Comparison of ENCODE assay signal across 17 cellular contexts in genomic region chr14:34640826-34641225, GRCh38. TPM values are rescaled to one million over a fixed set of nuclear protein-coding genes. Genes with fewer than 3 reads are reported as not detected.
A peak's percentile ranks its signal among the peaks of the same experiment; 100 is the strongest.
DNase-seq lines count a peak whose midpoint lies in the region; ATAC-seq, FAIRE-seq and TF ChIP-seq lines count a peak whose summit lies in the region.
"Had no signal": no experiment of that assay in that cellular context is flagged by ENCODE, and none has a peak within 500 bp of the region (broad histone marks: within the 10 kb centered on the region; RNA-seq: fewer than 3 reads in every experiment).

No MANE protein-coding gene starts in this region.

- H3K9me3 ChIP-seq in HepG2 (ENCODE audit: low read length) = no peaks in the 10 kb centered on the region

- no peak for TF ChIP-seq RAD21 in HepG2 (CRISPR knock-in tag; IDR thresholded peaks at IDR 0.05)

- H3K9ac ChIP-seq in HepG2 (ENCODE audit: insufficient read depth, low read depth, low read length) = no peak overlapping the region

- peak overlapping the region; percentile 11 for H3K27ac Mint-ChIP-seq in dendritic cell treated with granulocyte-macrophage colony-stimulating factor and Interleukin-4, amounts not matched to agents 40 ng/mL and 50 ng/mL, for 4 days
- H3K27ac Mint-ChIP-seq in progenitor cell of endocrine pancreas = peak overlapping the region; percentile 12
- no peak overlapping the region for H3K27ac Mint-ChIP-seq in stimulated activated naive CD8-positive, alpha-beta T cell treated with anti-CD3 and anti-CD28 coated beads, Interleukin-15, amount 100 ng/mL, for 72 hours
- H3K27ac Mint-ChIP-seq: CD4-positive, alpha-beta T cell; GM23338; H9; HFFc6 had no signal

- H3K4me3 ChIP-seq in HepG2 (replicated peaks in 1 of 3; ENCODE audit: insufficient read depth in 1 of 3, low read depth in 2 of 3, low read length in 3 of 3) = no peak overlapping the region
- H3K4me3 ChIP-seq: GM23338 had no signal

- in situ Hi-C loops in HepG2 (cut with HindIII; ENCODE audit: extremely low pct_ligation_motif_present, low pct_unique_long_range_greater_than_20kb) = no loop called here

- POLR2A ChIA-PET in HEK293T (lab: Yijun Ruan, JAX) = interaction anchor here (1.8 kb wide), 1 partner anchor 10 kb away, joined by 7 read pairs; the partner anchor contains the start of gene SNX6
- POLR2A ChIA-PET in HepG2 (lab: Yijun Ruan, JAX) = no interaction called here

- BruUV-seq in HepG2 (replicated peaks; lab: Mats Ljungman, UMichigan) = no TSS peak

- 66% methylated on average over 1 of the region's 1 CpG for WGBS in HepG2 (ENCODE audit: low lambda C conversion rate)

- TF ChIP-seq CTCF in HepG2 (CRISPR knock-in tag; IDR thresholded peaks at IDR 0.05) = no peak
- TF ChIP-seq CTCF in progenitor cell of endocrine pancreas (IDR thresholded peaks at IDR 0.05; ENCODE audit: unreplicated experiment) = no peak

- no peaks in the 10 kb centered on the region for H3K9me3 Mint-ChIP-seq in dendritic cell treated with granulocyte-macrophage colony-stimulating factor and Interleukin-4, amounts not matched to agents 40 ng/mL and 50 ng/mL, for 4 days
- no peaks in the 10 kb centered on the region for H3K9me3 Mint-ChIP-seq in progenitor cell of endocrine pancreas (ENCODE audit: low read depth)
- no peaks in the 10 kb centered on the region for H3K9me3 Mint-ChIP-seq in stimulated activated naive CD8-positive, alpha-beta T cell treated with anti-CD3 and anti-CD28 coated beads, Interleukin-15, amount 100 ng/mL, for 72 hours
- H3K9me3 Mint-ChIP-seq: CD4-positive, alpha-beta T cell; GM23338; H9; HFFc6 had no signal

- H3K4me1 ChIP-seq in HepG2 (ENCODE audit: insufficient read depth, low read length) = no peaks in the 10 kb centered on the region

- no peak for TF ChIP-seq POLR2A in HepG2 (IDR thresholded peaks at IDR 0.05; ENCODE audit: insufficient read depth in 1 of 2, low read depth in 2 of 2, low read length in 2 of 2)

- H3K79me2 ChIP-seq in HepG2 (ENCODE audit: insufficient read depth, low read length) = no peaks in the 10 kb centered on the region

- no peak for TF ChIP-seq EP300 in HepG2 (IDR thresholded peaks at IDR 0.05; ENCODE audit: low read depth in 2 of 2, low read length in 2 of 2)
- TF ChIP-seq EP300 in HepG2 (CRISPR knock-in tag; IDR thresholded peaks at IDR 0.05; ENCODE audit: borderline replicate concordance) = no peak

- no peaks in the 10 kb centered on the region for H3K36me3 Mint-ChIP-seq in dendritic cell treated with granulocyte-macrophage colony-stimulating factor and Interleukin-4, amounts not matched to agents 40 ng/mL and 50 ng/mL, for 4 days (ENCODE audit: low read depth)
- no peaks in the 10 kb centered on the region for H3K36me3 Mint-ChIP-seq in progenitor cell of endocrine pancreas (ENCODE audit: insufficient read depth)

- H3K4me1 Mint-ChIP-seq in dendritic cell treated with granulocyte-macrophage colony-stimulating factor and Interleukin-4, amounts not matched to agents 40 ng/mL and 50 ng/mL, for 4 days (ENCODE audit: low read depth) = peaks cover 16% of the 10 kb centered on the region
- peaks cover 2% of the 10 kb centered on the region for H3K4me1 Mint-ChIP-seq in progenitor cell of endocrine pancreas (ENCODE audit: low read depth)
- H3K4me1 Mint-ChIP-seq in stimulated activated naive CD8-positive, alpha-beta T cell treated with anti-CD3 and anti-CD28 coated beads, Interleukin-15, amount 100 ng/mL, for 72 hours = no peaks in the 10 kb centered on the region
- H3K4me1 Mint-ChIP-seq: GM23338, H9 had no signal

- CTCF ChIA-PET in HEK293T (lab: Yijun Ruan, JAX) = no interaction called here
- CTCF ChIA-PET in HepG2 (lab: Yijun Ruan, JAX; ENCODE audit: low intra/inter-chr PET ratio, low total read pairs) = no interaction called here

- no peaks in the 10 kb centered on the region for H3K27me3 ChIP-seq in HepG2 (ENCODE audit: control insufficient read depth in 1 of 2, insufficient read depth in 2 of 2, low read length in 2 of 2)

- H3K27me3 Mint-ChIP-seq in dendritic cell treated with granulocyte-macrophage colony-stimulating factor and Interleukin-4, amounts not matched to agents 40 ng/mL and 50 ng/mL, for 4 days = no peaks in the 10 kb centered on the region
- no peaks in the 10 kb centered on the region for H3K27me3 Mint-ChIP-seq in progenitor cell of endocrine pancreas
- H3K27me3 Mint-ChIP-seq in stimulated activated naive CD8-positive, alpha-beta T cell treated with anti-CD3 and anti-CD28 coated beads, Interleukin-15, amount 100 ng/mL, for 72 hours = no peaks in the 10 kb centered on the region
- H3K27me3 Mint-ChIP-seq: CD4-positive, alpha-beta T cell had no signal

- no peak for FAIRE-seq in HepG2 (lab: Jason Lieb, UNC)
- FAIRE-seq: GM12891, HTR-8/SVneo had no signal

- no peak overlapping the region for H2AFZ ChIP-seq in HepG2 (ENCODE audit: low read length)
- H2AFZ ChIP-seq: GM23338 had no signal

- H3K4me2 ChIP-seq in HepG2 (ENCODE audit: low read depth, low read length) = no peak overlapping the region
- H3K4me2 ChIP-seq: GM23338 had no signal

- no peak overlapping the region for H3K27ac ChIP-seq in HepG2 (ENCODE audit: extremely low read length, insufficient read depth, low read length)

- intact Hi-C loops in dendritic cell treated with granulocyte-macrophage colony-stimulating factor and Interleukin-4, amounts not matched to agents 40 ng/mL and 50 ng/mL, for 4 days (cut with micrococcal nuclease) = no loop called here
- intact Hi-C loops in HepG2 (cut with micrococcal nuclease; ENCODE audit: unreplicated experiment) = no loop called here

- DNase-seq in HEK293T (ENCODE audit: extremely low spot score) = no peak
- no peak for DNase-seq in HepG2 (ENCODE audit: low spot score)
- no peak for DNase-seq in progenitor cell of endocrine pancreas (ENCODE audit: low spot score, unreplicated experiment)
- DNase-seq in DMS 273 (lab: John Stamatoyannopoulos, UW; ENCODE audit: unreplicated experiment) = no peak
- DNase-seq in stimulated activated naive CD8-positive, alpha-beta T cell treated with anti-CD3 and anti-CD28 coated beads, Interleukin-15, amount 100 ng/mL, for 72 hours = no peak
- DNase-seq: ACHN; C1 segment of cervical spinal cord; Calu3; CD4-positive, alpha-beta T cell; DMS79; H9; HFFc6 had no signal

- no peaks in the 10 kb centered on the region for H4K20me1 ChIP-seq in HepG2 (ENCODE audit: insufficient read depth, low read length)

- no peaks in the 10 kb centered on the region for H3K36me3 ChIP-seq in HepG2 (replicated peaks in 1 of 2; ENCODE audit: control insufficient read depth in 1 of 2, insufficient read depth in 2 of 2, low read length in 2 of 2)

- ATAC-seq in HepG2 = no peak
- no peak for ATAC-seq in HG02642 (IDR thresholded peaks at IDR 0.05; ENCODE audit: poor library complexity, unreplicated experiment)
- ATAC-seq in stimulated activated naive CD8-positive, alpha-beta T cell treated with anti-CD3 and anti-CD28 coated beads, Interleukin-15, amount 100 ng/mL, for 72 hours = no peak
- ATAC-seq: GM23338 had no signal

- no peak overlapping the region for H3K4me3 Mint-ChIP-seq in dendritic cell treated with granulocyte-macrophage colony-stimulating factor and Interleukin-4, amounts not matched to agents 40 ng/mL and 50 ng/mL, for 4 days
- no peak overlapping the region for H3K4me3 Mint-ChIP-seq in progenitor cell of endocrine pancreas (ENCODE audit: low read depth)
- no peak overlapping the region for H3K4me3 Mint-ChIP-seq in stimulated activated naive CD8-positive, alpha-beta T cell treated with anti-CD3 and anti-CD28 coated beads, Interleukin-15, amount 100 ng/mL, for 72 hours
- H3K4me3 Mint-ChIP-seq: CD4-positive, alpha-beta T cell; GM23338; H9; HFFc6 had no signal

TF ChIP-seq in HepG2, 621 proteins besides CTCF, POLR2A, EP300 and RAD21 (continues in another document):
- TF ChIP-seq EED (CRISPR knock-in tag; IDR thresholded peaks at IDR 0.05) = no peak
- TF ChIP-seq ZNF562 (CRISPR knock-in tag; IDR thresholded peaks at IDR 0.05; ENCODE audit: borderline replicate concordance) = no peak
- peak; percentile 46; the same call in 1 of the 2 replicates for TF ChIP-seq MAFF (IDR thresholded peaks at IDR 0.05; ENCODE audit: low read depth, low read length)
- TF ChIP-seq ZNF572 (CRISPR knock-in tag; IDR thresholded peaks at IDR 0.05) = no peak
- TF ChIP-seq TARDBP (CRISPR knock-in tag; IDR thresholded peaks at IDR 0.05) = no peak
- TF ChIP-seq THYN1 (CRISPR knock-in tag; IDR thresholded peaks at IDR 0.05; ENCODE audit: borderline replicate concordance, low read depth) = 0 out of 2 replicates have a peak, but pooled peaks have one; percentile 52
- no peak for TF ChIP-seq HDAC2 (CRISPR knock-in tag; IDR thresholded peaks at IDR 0.05)
- no peak for TF ChIP-seq TEAD2 (CRISPR knock-in tag; IDR thresholded peaks at IDR 0.05)

RNA-seq across cellular contexts. Expression of gene SNX6, which starts 10.9 kb away (rescaled TPM):
- total RNA-seq in HepG2 (2016; rRNA removed; fragmentation: Illumina TruSeq; extraction: Trizol) (169 and 318 TPM in 2 replicates), progenitor cell of endocrine pancreas (73.4 and 79.5 TPM in 2 replicates)
- total RNA-seq in HepG2 (2016; cell fraction: cytosol; rRNA removed; fragmentation: Illumina TruSeq; extraction: Trizol; ENCODE audit: low read depth) = 67.9 and 79.2 TPM in 2 replicates
- 184 and 327 TPM in 2 replicates for total RNA-seq in HepG2 (2016; cell fraction: insoluble cytoplasmic fraction; rRNA removed; fragmentation: Illumina TruSeq; extraction: Trizol)
- 78.6 and 93.2 TPM in 2 replicates for total RNA-seq in HepG2 (2016; cell fraction: membrane; rRNA removed; fragmentation: Illumina TruSeq; extraction: Trizol)
- 97.5 and 107 TPM in 2 replicates for total RNA-seq in HepG2 (2016; cell fraction: nucleus; rRNA removed; fragmentation: Illumina TruSeq; extraction: Trizol)
- 62.9 and 92.3 TPM in 2 replicates for polyA plus RNA-seq in HepG2 (2011; rRNA removed)
- 74.8 and 134 TPM in 2 replicates for polyA plus RNA-seq in HepG2 (2011; cell fraction: cytosol; rRNA removed)
- 34.5 and 35.1 TPM in 2 replicates for polyA plus RNA-seq in HepG2 (2011; cell fraction: nucleus; rRNA removed)
- polyA plus RNA-seq in HepG2 (2012) = 116 and 119 TPM in 2 replicates
- 18.7 and 19.1 TPM in 2 replicates for polyA plus RNA-seq in HepG2 (2016; cell fraction: cytosol; fragmentation: Illumina TruSeq; extraction: Trizol; ENCODE audit: low read depth)
- 235 and 273 TPM in 2 replicates for polyA plus RNA-seq in HepG2 (2016; cell fraction: insoluble cytoplasmic fraction; fragmentation: Illumina TruSeq; extraction: Trizol; ENCODE audit: low read depth)
- polyA plus RNA-seq in HepG2 (2016; cell fraction: membrane; fragmentation: Illumina TruSeq; extraction: Trizol; ENCODE audit: low read depth) = 37.8 and 44.2 TPM in 2 replicates
- 96.4 and 106 TPM in 2 replicates for polyA plus RNA-seq in HepG2 (2016; cell fraction: nucleus; fragmentation: Illumina TruSeq; extraction: Trizol; ENCODE audit: insufficient read depth, low read depth)
- 13.3 and 24.5 TPM in 2 replicates for polyA minus RNA-seq in HepG2 (2011; rRNA and poly(A)+ RNA removed; ENCODE audit: low replicate concordance)
- 61.6 and 73.7 TPM in 2 replicates for polyA minus RNA-seq in HepG2 (2011; cell fraction: cytosol; rRNA and poly(A)+ RNA removed)
- polyA minus RNA-seq in HepG2 (2011; cell fraction: nucleus; rRNA and poly(A)+ RNA removed) = 120 TPM in 2 replicates

Comparison
In these comparisons a context has a peak if more than half of its experiments do, and no peak if none do; other contexts are left out.
1. H3K27ac Mint-ChIP-seq: peak in dendritic cell treated with granulocyte-macrophage colony-stimulating factor and Interleukin-4, amounts not matched to agents 40 ng/mL and 50 ng/mL, for 4 days (single experiment) and progenitor cell of endocrine pancreas (single experiment); none in stimulated activated naive CD8-positive, alpha-beta T cell treated with anti-CD3 and anti-CD28 coated beads, Interleukin-15, amount 100 ng/mL, for 72 hours (0 of 2).